8 cellular contexts compared by ENCODE assay signal in genomic region chr18:3593904-3594759, GRCh38.
A peak's percentile ranks its signal among the peaks of the same experiment; 100 is the strongest.
DNase-seq lines count a peak whose midpoint lies in the region; ATAC-seq, FAIRE-seq and TF ChIP-seq lines count a peak whose summit lies in the region.

No MANE protein-coding gene starts in this region.

- H3K4me2 ChIP-seq in astrocyte (ENCODE audit: low read length) = peak overlapping the region; percentile 87
- peak overlapping the region; percentile 76 for H3K4me2 ChIP-seq in hepatocyte

- H3K9me3 Mint-ChIP-seq in astrocyte (ENCODE audit: unreplicated experiment) = no peaks in the 10 kb centered on the region

- FAIRE-seq in astrocyte (lab: Jason Lieb, UNC) = no peak

- peak overlapping the region; percentile 88 for H3K9ac ChIP-seq in astrocyte (ENCODE audit: low read length)

- TF ChIP-seq CTCF in astrocyte (IDR thresholded peaks at IDR 0.05; ENCODE audit: insufficient read depth, low read depth, low read length) (peak; percentile 84), hepatocyte (IDR thresholded peaks at IDR 0.05; ENCODE audit: poor library complexity) (peak; percentile 84), retinal pigment epithelial cell (conservative IDR thresholded peaks at IDR 0.05; ENCODE audit: low read depth, low read length) (peak; percentile 94)

- peak overlapping the region; percentile 61 for H3K4me3 ChIP-seq in astrocyte (ENCODE audit: insufficient read depth, low read depth, low read length)
- peak overlapping the region; percentile 27 for H3K4me3 ChIP-seq in hepatocyte
- H3K4me3 ChIP-seq in retinal pigment epithelial cell (ENCODE audit: low read length) = peak overlapping the region; percentile 67

- TF ChIP-seq POLR2A in GM18505 (IDR thresholded peaks at IDR 0.05; ENCODE audit: borderline replicate concordance, extremely low read depth, insufficient read depth, insufficient read length) = peak; percentile 51

- peak; percentile 49 for ATAC-seq in GM18505 (IDR thresholded peaks at IDR 0.05; ENCODE audit: unreplicated experiment)
- peak; percentile 61 for ATAC-seq in HG02943 (IDR thresholded peaks at IDR 0.05; ENCODE audit: low read depth, unreplicated experiment)

- 1% methylated on average over 17 of the region's 17 CpGs for WGBS in hepatocyte (ENCODE audit: low lambda C conversion rate, missing lambda C conversion rate)

- no peaks in the 10 kb centered on the region for H3K27me3 Mint-ChIP-seq in astrocyte (ENCODE audit: low read depth, unreplicated experiment)

- H3K9me2 ChIP-seq in hepatocyte (replicated peaks; ENCODE audit: insufficient read depth) = no peaks in the 10 kb centered on the region

- peak overlapping the region; percentile 98 for H3K27ac ChIP-seq in astrocyte (ENCODE audit: low read depth, low read length)
- H3K27ac ChIP-seq in hepatocyte = peak overlapping the region; percentile 98

- peak overlapping the region; percentile 100 for H3K27ac Mint-ChIP-seq in astrocyte (ENCODE audit: unreplicated experiment)

- H2AFZ ChIP-seq in astrocyte (ENCODE audit: low read depth, low read length) (peak overlapping the region; percentile 7), hepatocyte (peak overlapping the region; percentile 22)

- peaks cover 44% of the 10 kb centered on the region for H3K4me1 ChIP-seq in astrocyte (ENCODE audit: insufficient read depth, low read length)
- peaks cover 41% of the 10 kb centered on the region for H3K4me1 ChIP-seq in hepatocyte (ENCODE audit: insufficient read depth)

- H3K4me3 Mint-ChIP-seq in astrocyte (ENCODE audit: unreplicated experiment) = peak overlapping the region; percentile 92

- no peaks in the 10 kb centered on the region for H3K36me3 Mint-ChIP-seq in astrocyte (ENCODE audit: low read depth, unreplicated experiment)

- H3K79me2 ChIP-seq in astrocyte (ENCODE audit: insufficient read depth, low read length) (peaks cover 5% of the 10 kb centered on the region), hepatocyte (peaks cover 20% of the 10 kb centered on the region)

- H4K20me1 ChIP-seq in astrocyte (ENCODE audit: insufficient read depth, low read length) (no peaks in the 10 kb centered on the region), hepatocyte (ENCODE audit: insufficient read depth, poor library complexity, severe bottlenecking) (no peaks in the 10 kb centered on the region)

- H3K9me3 ChIP-seq in astrocyte (ENCODE audit: insufficient read depth, low read depth, low read length) = no peaks in the 10 kb centered on the region
- H3K9me3 ChIP-seq in hepatocyte (ENCODE audit: low read depth) = no peaks in the 10 kb centered on the region

- H3K36me3 ChIP-seq in astrocyte (ENCODE audit: insufficient read depth, low read length) (no peaks in the 10 kb centered on the region), hepatocyte (replicated peaks; ENCODE audit: insufficient read depth, low read depth) (no peaks in the 10 kb centered on the region)

- H3K4me1 Mint-ChIP-seq in astrocyte (ENCODE audit: low read depth, unreplicated experiment) = peaks cover 42% of the 10 kb centered on the region

- DNase-seq in NCI-H187 (lab: John Stamatoyannopoulos, UW) = peak; percentile 67 to 92
- DNase-seq in T-helper 22 cell (ENCODE audit: low read depth) = peak; percentile 86
- DNase-seq in astrocyte (ENCODE audit: low read depth) = peak; percentile 97
- peak; percentile 92 for DNase-seq in hepatocyte (ENCODE audit: low spot score)
- peak; percentile 95 for DNase-seq in retinal pigment epithelial cell (ENCODE audit: low read depth)
- no peak for DNase-seq in mesenteric fat pad (ENCODE audit: low spot score)

- H3K27me3 ChIP-seq in astrocyte (ENCODE audit: insufficient read depth, low read length) (no peaks in the 10 kb centered on the region), hepatocyte (no peaks in the 10 kb centered on the region)
